In the genomic region with DNA sequence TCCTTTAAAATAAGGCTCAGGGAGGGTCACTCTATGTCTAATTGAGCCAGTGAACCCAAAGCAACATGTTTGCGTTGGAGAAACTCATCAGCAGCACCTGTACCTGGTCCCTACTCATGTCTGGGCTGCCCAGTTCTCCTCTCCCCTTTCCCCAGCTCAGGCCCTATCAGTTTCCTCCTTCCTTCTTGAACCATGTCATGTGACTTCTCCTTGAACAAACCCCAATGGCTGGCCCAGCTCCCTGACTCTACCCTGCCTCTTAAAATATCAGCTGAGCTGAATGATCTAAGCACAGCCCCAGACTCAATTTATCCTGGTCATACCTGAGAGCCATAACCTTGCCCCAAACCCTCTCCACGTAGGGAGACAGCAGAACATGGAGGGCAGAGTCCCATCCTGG, we compare ENCODE assay signal across 23 cellular contexts.
DNase-seq lines count a peak whose midpoint lies in the region; ATAC-seq and TF ChIP-seq lines count a peak whose summit lies in the region.
"Had no signal": no experiment of that assay in that cellular context is flagged by ENCODE, and none has a peak within 500 bp of the region (broad histone marks: within the 10 kb centered on the region; RNA-seq: fewer than 3 reads in every experiment).

No MANE protein-coding gene starts in this region.

- CTCF ChIA-PET in T-cell (lab: Charles Lee), result no interaction called here

- no peak for DNase-seq in natural killer cell
- DNase-seq in natural killer cell treated with Interleukin-12 subunit alpha and Interleukin-12 subunit beta and Interleukin-15 and Interleukin-18, amount 100 ng/mL, for 72 hours (ENCODE audit: low spot score), result no peak
- DNase-seq in T-cell, result no peak
- no peak for DNase-seq in naive B cell
- DNase-seq in DMS79 (lab: John Stamatoyannopoulos, UW), result no peak
- no peak for DNase-seq in activated T-cell treated with anti-CD3 and anti-CD28 coated beads for 4 hours
- DNase-seq: AML-193; Caco-2; CD4-positive, CD25-positive, alpha-beta regulatory T cell; DMS 273 treated with DMSO at 0.1 percent for 48 hours; DND-41; GOT3; Kasumi-1; NCI-H1694 treated with DMSO at 0.1 percent for 48 hours; NCI-H2081 treated with DMSO at 0.1 percent for 48 hours; NCI-H2171 treated with DMSO at 0.1 percent for 48 hours; NCI-H524 treated with DMSO at 0.1 percent for 48 hours; NCI-H82; SW 1271 had no signal

- POLR2A ChIA-PET in T-cell (lab: Charles Lee), result no interaction called here

- no peaks in the 10 kb centered on the region for H3K9me3 Mint-ChIP-seq in natural killer cell
- H3K9me3 Mint-ChIP-seq in natural killer cell treated with Interleukin-12 subunit alpha and Interleukin-12 subunit beta and Interleukin-15 and Interleukin-18, amount 100 ng/mL, for 72 hours, result no peaks in the 10 kb centered on the region
- H3K9me3 Mint-ChIP-seq in T-cell, result peaks cover 0 to 18% (median 0%) of the 10 kb centered on the region in 3 donors
- peaks cover 0 to 42% (median 22%) of the 10 kb centered on the region in 7 donors for H3K9me3 Mint-ChIP-seq in naive B cell

- H3K4me1 Mint-ChIP-seq in natural killer cell (peaks cover 47 to 83% of the 10 kb centered on the region in 2 donors), T-cell (peaks cover 35 to 53% (median 46%) of the 10 kb centered on the region in 3 donors), naive B cell (peaks cover 76 to 92% (median 90%) of the 10 kb centered on the region in 3 donors)
- H3K4me1 Mint-ChIP-seq in natural killer cell treated with Interleukin-12 subunit alpha and Interleukin-12 subunit beta and Interleukin-15 and Interleukin-18, amount 100 ng/mL, for 72 hours (ENCODE audit: low read depth in 2 of 2), result peaks cover 21 to 29% of the 10 kb centered on the region in 2 donors

- H3K27ac Mint-ChIP-seq in natural killer cell (peak overlapping the region in 1 of 2 donors; percentile 10), T-cell (peak overlapping the region in 1 of 2 donors; percentile 75), naive B cell (peak overlapping the region in 5 of 6 donors; percentile 9 to 69 (median 28))
- no peak overlapping the region for H3K27ac Mint-ChIP-seq in natural killer cell treated with Interleukin-12 subunit alpha and Interleukin-12 subunit beta and Interleukin-15 and Interleukin-18, amount 100 ng/mL, for 72 hours
- H3K27ac Mint-ChIP-seq: IgD-negative memory B cell had no signal

- intact Hi-C loops in natural killer cell (cut with micrococcal nuclease), result no loop called here

- H3K27me3 Mint-ChIP-seq in natural killer cell (ENCODE audit: low read depth in 2 of 2) (peaks cover 29 to 65% of the 10 kb centered on the region in 2 donors), T-cell (peaks cover 0 to 2% of the 10 kb centered on the region in 2 donors), naive B cell (no peaks in the 10 kb centered on the region)
- H3K27me3 Mint-ChIP-seq in natural killer cell treated with Interleukin-12 subunit alpha and Interleukin-12 subunit beta and Interleukin-15 and Interleukin-18, amount 100 ng/mL, for 72 hours, result peaks cover 22 to 38% of the 10 kb centered on the region in 2 donors

- TF ChIP-seq CTCF in natural killer cell (IDR thresholded peaks at IDR 0.05), result no peak

- ATAC-seq in natural killer cell (peak in 1 of 3 donors; percentile 8), T-cell (replicated peaks in 1 of 4) (no peak), naive B cell (ENCODE audit: low read depth in 2 of 2) (no peak), HG03439 (IDR thresholded peaks at IDR 0.05; ENCODE audit: unreplicated experiment) (no peak)
- no peak for ATAC-seq in natural killer cell treated with Interleukin-12 subunit alpha and Interleukin-12 subunit beta and Interleukin-15 and Interleukin-18, amount 100 ng/mL, for 72 hours
- ATAC-seq: HCT116, Right ventricle myocardium inferior had no signal

- H3K36me3 Mint-ChIP-seq in natural killer cell (no peaks in the 10 kb centered on the region), T-cell (peaks cover 4% of the 10 kb centered on the region), naive B cell (peaks cover 0 to 24% of the 10 kb centered on the region in 2 donors)
- H3K36me3 Mint-ChIP-seq in natural killer cell treated with Interleukin-12 subunit alpha and Interleukin-12 subunit beta and Interleukin-15 and Interleukin-18, amount 100 ng/mL, for 72 hours, result peaks cover 4% of the 10 kb centered on the region
- H3K36me3 Mint-ChIP-seq: CD4-positive, CD25-positive, alpha-beta regulatory T cell had no signal

- peak overlapping the region; percentile 43 for H3K4me3 Mint-ChIP-seq in natural killer cell
- H3K4me3 Mint-ChIP-seq in natural killer cell treated with Interleukin-12 subunit alpha and Interleukin-12 subunit beta and Interleukin-15 and Interleukin-18, amount 100 ng/mL, for 72 hours, result no peak overlapping the region
- H3K4me3 Mint-ChIP-seq in T-cell, result peak overlapping the region in 2 of 3 donors; percentile 17 to 29
- peak overlapping the region in 7 of 8 donors; percentile 13 to 86 (median 78) for H3K4me3 Mint-ChIP-seq in naive B cell

Comparison
In these comparisons a context has a peak if more than half of its experiments do, and no peak if none do; other contexts are left out.
1. H3K27ac Mint-ChIP-seq: peak in naive B cell (5 of 6); none in natural killer cell treated with Interleukin-12 subunit alpha and Interleukin-12 subunit beta and Interleukin-15 and Interleukin-18, amount 100 ng/mL, for 72 hours (0 of 2).